7 cellular contexts compared by ENCODE assay signal in the genomic region with DNA sequence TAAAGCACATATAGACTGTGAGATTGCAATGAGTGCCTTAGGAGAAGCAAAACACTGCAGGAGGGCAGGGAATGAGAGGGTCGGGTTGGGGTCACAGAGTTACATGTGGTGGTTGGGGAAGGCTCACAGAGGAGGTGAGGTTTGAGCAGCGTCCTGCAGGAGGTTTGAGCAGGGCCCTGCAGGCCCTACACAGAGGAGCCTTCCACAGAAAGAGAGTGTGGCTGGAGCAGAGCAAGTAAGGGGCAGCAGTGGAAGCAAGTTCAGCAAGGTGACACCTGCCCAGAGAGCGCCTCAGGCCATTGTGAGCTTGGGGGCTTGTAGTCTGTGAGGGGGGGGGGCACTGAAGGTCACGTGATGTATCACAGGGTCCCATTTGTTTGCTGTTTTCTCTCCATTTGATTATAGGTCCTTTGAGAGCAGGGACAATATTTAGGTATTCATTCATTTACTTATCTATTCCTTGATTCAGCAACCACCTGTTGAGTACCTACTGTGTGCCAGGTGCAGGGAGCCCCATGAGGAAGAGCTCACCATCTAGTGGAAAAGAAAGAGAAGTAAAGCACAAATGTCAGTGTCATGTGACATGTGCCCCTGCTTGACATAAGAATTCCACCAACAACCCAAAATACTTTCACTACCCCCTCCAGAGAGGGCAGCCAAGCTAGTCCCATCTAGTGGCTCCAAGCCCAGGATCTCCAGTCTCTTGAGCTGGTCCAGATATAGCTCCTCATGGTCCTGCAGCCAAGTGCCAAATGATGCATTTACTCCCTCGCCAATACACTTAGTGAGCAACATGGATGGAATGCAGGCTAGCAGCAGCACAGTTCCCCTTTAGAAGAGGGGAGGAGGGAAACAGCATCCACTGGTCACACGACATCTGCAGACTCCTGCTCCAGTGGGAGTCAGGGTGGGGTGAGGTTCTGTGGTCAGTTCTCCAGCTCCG. TPM values are rescaled to one million over a fixed set of nuclear protein-coding genes. Genes with fewer than 3 reads are reported as not detected.
DNase-seq lines count a peak whose midpoint lies in the region; ATAC-seq, FAIRE-seq and TF ChIP-seq lines count a peak whose summit lies in the region.

No MANE protein-coding gene starts in this region.

- H3K27me3 ChIP-seq in GM12878 (replicated peaks in 1 of 2; ENCODE audit: control insufficient read depth in 2 of 2, insufficient read depth in 2 of 2, low read length in 1 of 2) (no peaks in the 10 kb centered on the region; a peak in 1 of 4 replicates), transverse colon (no peaks in the 10 kb centered on the region)

- H2AFZ ChIP-seq in GM12878 (ENCODE audit: control insufficient read depth, low read depth, low read length) = no peak overlapping the region

- TF ChIP-seq CTCF in GM12878 (IDR thresholded peaks at IDR 0.05 in 2 of 3, conservative IDR thresholded peaks at IDR 0.05 in 1 of 3; ENCODE audit: control insufficient read depth in 2 of 3, extremely low read depth in 1 of 3, insufficient read depth in 1 of 3, low read depth in 3 of 3, low read length in 3 of 3) = no peak
- no peak for TF ChIP-seq CTCF in transverse colon (IDR thresholded peaks at IDR 0.05)
- no peak for TF ChIP-seq CTCF in GM20000 (IDR thresholded peaks at IDR 0.05; ENCODE audit: extremely low read depth, missing control alignments)

- no peak for FAIRE-seq in GM12878 (lab: Jason Lieb, UNC)

- no peak for TF ChIP-seq RAD21 in GM12878 (IDR thresholded peaks at IDR 0.05; ENCODE audit: insufficient read depth, low read depth, low read length)

- RAD21 ChIA-PET in GM12878 (lab: Charles Lee; ENCODE audit: unreplicated experiment) = interaction anchor here (0.6 kb wide), 1 partner anchor 81 kb away, joined by 3 read pairs; a partner anchor contains a TSS

- H3K9me3 ChIP-seq in GM12878 (replicated peaks; ENCODE audit: control insufficient read depth, insufficient read depth, low read length) (no peaks in the 10 kb centered on the region), transverse colon (no peaks in the 10 kb centered on the region)

- no peaks in the 10 kb centered on the region for H4K20me1 ChIP-seq in GM12878 (ENCODE audit: control insufficient read depth, insufficient read depth)

- no peak overlapping the region for H3K9ac ChIP-seq in GM12878 (ENCODE audit: control insufficient read depth, insufficient read depth, low read length)

- CTCF ChIA-PET in GM12878 (lab: Yijun Ruan, JAX) = no interaction called here

- no TSS peak for BruUV-seq in GM12878 (replicated peaks; lab: Mats Ljungman, UMichigan)

- intact Hi-C loops in GM12878 (cut with micrococcal nuclease; ENCODE audit: unreplicated experiment) = no loop called here
- intact Hi-C loops in transverse colon (cut with DNase I; ENCODE audit: low total_unique reads) = no loop called here

- in situ Hi-C loops in GM12878 (cut with MboI) = no loop called here
- in situ Hi-C loops in transverse colon (cut with MboI; ENCODE audit: low pct_ligation_motif_present in 1 of 4, low pct_unique_long_range_greater_than_20kb in 1 of 4, low sequenced_read_pairs in 3 of 4) = no loop called here

- no peaks in the 10 kb centered on the region for H3K79me2 ChIP-seq in GM12878 (ENCODE audit: control insufficient read depth, insufficient read depth, low read length)

- H3K4me2 ChIP-seq in GM12878 (ENCODE audit: control insufficient read depth, insufficient read depth) = no peak overlapping the region

- H3K4me1 ChIP-seq in GM12878 (ENCODE audit: control insufficient read depth, insufficient read depth, low read length) (peaks cover 6% of the 10 kb centered on the region), transverse colon (peaks cover 0 to 20% (median 9%) of the 10 kb centered on the region in 4 donors)

- no peak for TF ChIP-seq POLR2A in GM12878 (IDR thresholded peaks at IDR 0.05; ENCODE audit: low read depth, low read length)
- no peak for TF ChIP-seq POLR2A in transverse colon (IDR thresholded peaks at IDR 0.05)

- no peak for TF ChIP-seq EP300 in GM12878 (IDR thresholded peaks at IDR 0.05; ENCODE audit: borderline replicate concordance in 1 of 2, control insufficient read depth in 1 of 2, low read depth in 2 of 2, low read length in 2 of 2)
- TF ChIP-seq EP300 in transverse colon (IDR thresholded peaks at IDR 0.05; ENCODE audit: low read depth) = no peak

- 41% methylated on average over 6 of the region's 7 CpGs for WGBS in GM12878 (ENCODE audit: insufficient coverage, insufficient replicate concordance, low lambda C conversion rate, missing lambda C conversion rate)
- 45 to 74% methylated on average over 2 to 7 of the region's 7 CpGs for WGBS in transverse colon (ENCODE audit: low coverage in 1 of 2), 2 donors

- H3K4me3 ChIP-seq in GM12878 (no peak overlapping the region), transverse colon (no peak overlapping the region)

- ATAC-seq in GM12878 = no peak

- no peaks in the 10 kb centered on the region for H3K36me3 ChIP-seq in GM12878 (ENCODE audit: control insufficient read depth in 2 of 2, insufficient read depth in 2 of 2, low read length in 1 of 2)
- no peaks in the 10 kb centered on the region for H3K36me3 ChIP-seq in transverse colon

- H3K27ac ChIP-seq in GM12878 (ENCODE audit: control insufficient read depth, insufficient read depth) (no peak overlapping the region), transverse colon (peak overlapping the region; percentile 33 to 62 (median 48))

- SMC1A ChIA-PET in GM12878 (lab: Charles Lee; ENCODE audit: uncharacterized antibody, unreplicated experiment) = interaction anchor here (1.0 to 1.2 kb wide), 2 partner anchors 11 to 38 kb away, joined by 3 to 5 read pairs; no protein-coding TSS in a partner anchor

- DNase-seq in HT1080 (ENCODE audit: low read depth) (peak; percentile 95), GM12878 (ENCODE audit: low read depth, low spot score) (no peak), islet precursor cell (peak; percentile 92), transverse colon (peak; percentile 28), NCI-H82 treated with DMSO at 0.1 percent for 48 hours (lab: John Stamatoyannopoulos, UW; ENCODE audit: unreplicated experiment) (no peak), putamen (ENCODE audit: low spot score) (no peak), GM20000 (ENCODE audit: low spot score) (no peak)

- POLR2A ChIA-PET in GM12878 (lab: Charles Lee) = no interaction called here

TF ChIP-seq in GM12878, 131 proteins besides CTCF, POLR2A, EP300 and RAD21:
- no peak for TF ChIP-seq RAD51 (IDR thresholded peaks at IDR 0.05)
- TF ChIP-seq SMAD5 (IDR thresholded peaks at IDR 0.05; ENCODE audit: low read depth) = no peak
- TF ChIP-seq, protein P1, sequence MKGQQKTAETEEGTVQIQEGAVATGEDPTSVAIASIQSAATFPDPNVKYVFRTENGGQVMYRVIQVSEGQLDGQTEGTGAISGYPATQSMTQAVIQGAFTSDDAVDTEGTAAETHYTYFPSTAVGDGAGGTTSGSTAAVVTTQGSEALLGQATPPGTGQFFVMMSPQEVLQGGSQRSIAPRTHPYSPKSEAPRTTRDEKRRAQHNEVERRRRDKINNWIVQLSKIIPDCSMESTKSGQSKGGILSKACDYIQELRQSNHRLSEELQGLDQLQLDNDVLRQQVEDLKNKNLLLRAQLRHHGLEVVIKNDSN (IDR thresholded peaks at IDR 0.05; ENCODE audit: borderline replicate concordance, extremely low read length, insufficient read depth, low read depth, low read length) = peak; percentile 44

RNA-seq across cellular contexts. Expression of a gene that starts 56.8 kb away (rescaled TPM):
- total RNA-seq in HT1080 (2014; rRNA removed; shearing (Covaris generic)) = 7.8 and 12.6 TPM in 2 replicates
- polyA plus RNA-seq in HT1080 (2015; cell fraction: cytosol; rRNA removed) = 8.4 and 10.1 TPM in 2 replicates
- 17.7 and 19.4 TPM in 2 replicates for polyA plus RNA-seq in HT1080 (2015; cell fraction: nucleus; rRNA removed)
- 0.24 and 0.63 TPM in 2 replicates for total RNA-seq in GM12878 (2013; cell fraction: nucleolus; rRNA removed)
- total RNA-seq in GM12878 (2014; rRNA removed) = under 0.01 and 0.05 TPM in 2 replicates
- 0.04 TPM in 1 of 2 replicates, not detected in the other for total RNA-seq in GM12878 (2014; rRNA removed; fragmentation: Illumina TruSeq; extraction: Trizol)
- total RNA-seq in GM12878 (2021) = 0.03 TPM in 1 of 2 replicates, not detected in the other
- not detected for polyA plus RNA-seq in GM12878 (2011; ENCODE audit: low read depth)
- 0.08 and 0.13 TPM in 2 replicates for polyA plus RNA-seq in GM12878 (2011; rRNA removed)
- polyA plus RNA-seq in GM12878 (2011; cell fraction: cytosol; rRNA removed) = 0.13 and 0.15 TPM in 2 replicates
- polyA plus RNA-seq in GM12878 (2011; cell fraction: nucleus; rRNA removed) = 0.39 and 0.48 TPM in 2 replicates
- 0.04 TPM in 2 replicates for polyA plus RNA-seq in GM12878 (2012)
- polyA plus RNA-seq in GM12878 (2014; fragmentation: Illumina TruSeq; extraction: Trizol) = 0.03 TPM in 2 replicates
- polyA plus RNA-seq in GM12878 (2014; fragmentation: Nextera tagmentation; extraction: Ambion mirVana) = under 1 TPM in 1 of 2 experiments, not detected in 1; 0.02 TPM
- 0.01 and 0.05 TPM in 2 replicates for polyA plus RNA-seq in GM12878 (2014; rRNA removed)
- not detected for polyA plus RNA-seq in GM12878 (2016; fragmentation: Nextera tagmentation; extraction: Ambion mirVana)
- polyA minus RNA-seq in GM12878 (2011; rRNA and poly(A)+ RNA removed) = 0.37 and 0.82 TPM in 2 replicates
- polyA minus RNA-seq in GM12878 (2011; cell fraction: cytosol; rRNA and poly(A)+ RNA removed) = 0.21 and 0.27 TPM in 2 replicates
- polyA minus RNA-seq in GM12878 (2011; cell fraction: nucleus; rRNA and poly(A)+ RNA removed) = 0.85 and 1.1 TPM in 2 replicates
- 10 to 100 TPM in 1 of 4 donors, 1 to 10 TPM in 3; 2.5 to 11.3 (median 2.8) TPM for total RNA-seq in transverse colon

Comparison
In these comparisons a context has a peak if more than half of its experiments do, and no peak if none do; other contexts are left out.
1. DNase-seq: peak in HT1080 (single experiment), islet precursor cell (single experiment) and transverse colon (single experiment); none in GM12878 (single experiment), NCI-H82 treated with DMSO at 0.1 percent for 48 hours (single experiment), putamen (single experiment) and GM20000 (single experiment).